In genomic region chr5:1409386-1410110, GRCh38 we compare ENCODE assay signal across 9 cellular contexts. TPM values are rescaled to one million over a fixed set of nuclear protein-coding genes. Genes with fewer than 3 reads are reported as not detected.
DNase-seq lines count a peak whose midpoint lies in the region; ATAC-seq and TF ChIP-seq lines count a peak whose summit lies in the region.
"Had no signal": no experiment of that assay in that cellular context is flagged by ENCODE, and none has a peak within 500 bp of the region (broad histone marks: within the 10 kb centered on the region; RNA-seq: fewer than 3 reads in every experiment).

No MANE protein-coding gene starts in this region.

- in situ Hi-C loops in astrocyte of the spinal cord (cut with HindIII; ENCODE audit: low sequenced_read_pairs) (no loop called here), KBM-7 (cut with MboI; ENCODE audit: low pct_unique_long_range_greater_than_20kb, low sequenced_read_pairs) (no loop called here)

- POLR2A ChIA-PET in GM10248 (lab: Yijun Ruan, JAX): no interaction called here

- no peaks in the 10 kb centered on the region for H3K4me1 ChIP-seq in mucosa of descending colon (ENCODE audit: low read depth)

- ATAC-seq in mucosa of descending colon: no peak
- ATAC-seq in HG02852 (IDR thresholded peaks at IDR 0.05; ENCODE audit: unreplicated experiment): no peak

- DNase-seq in GM10248 (ENCODE audit: extremely low spot score) (peak; percentile 58), LHCN-M2 (ENCODE audit: low read depth) (peak; percentile 5), astrocyte of the spinal cord (ENCODE audit: low read depth, low spot score) (peak; percentile 2), mucosa of descending colon (peak in 2 of 3 donors; percentile 25 to 48), NCI-H748 treated with DMSO at 0.1 percent for 48 hours (lab: John Stamatoyannopoulos, UW) (no peak), KBM-7 (no peak)
- DNase-seq: effector memory CD4-positive, alpha-beta T cell had no signal

- H3K9me3 ChIP-seq in mucosa of descending colon: no peaks in the 10 kb centered on the region
- H3K9me3 ChIP-seq: ovary had no signal

- H3K4me3 ChIP-seq in astrocyte of the spinal cord (ENCODE audit: low read depth, low read length) (no peak overlapping the region), mucosa of descending colon (no peak overlapping the region)
- H3K4me3 ChIP-seq: ovary had no signal

- CTCF ChIA-PET in GM10248 (lab: Yijun Ruan, JAX): no interaction called here

- H3K36me3 ChIP-seq in mucosa of descending colon (ENCODE audit: low read depth): no peaks in the 10 kb centered on the region
- H3K36me3 ChIP-seq: ovary had no signal

- intact Hi-C loops in mucosa of descending colon (cut with DNase I, micrococcal nuclease): no loop called here

- TF ChIP-seq CTCF in GM10248 (IDR thresholded peaks at IDR 0.05; ENCODE audit: control extremely low read depth, extremely low read depth, low read depth, missing control alignments): no peak
- TF ChIP-seq CTCF in astrocyte of the spinal cord (IDR thresholded peaks at IDR 0.05; ENCODE audit: low read depth, low read length): no peak
- TF ChIP-seq CTCF in mucosa of descending colon (IDR thresholded peaks at IDR 0.05): no peak

RNA-seq across cellular contexts. Expression of gene SLC6A3, which starts 35.7 kb away (rescaled TPM):
- total RNA-seq in LHCN-M2 (2014; rRNA removed) (not detected in 2 replicates), mucosa of descending colon (not detected)
- not detected for polyA plus RNA-seq in LHCN-M2 (2012)

Comparison
In these comparisons a context has a peak if more than half of its experiments do, and no peak if none do; other contexts are left out.
1. DNase-seq: peak in GM10248 (single experiment), LHCN-M2 (single experiment), astrocyte of the spinal cord (single experiment) and mucosa of descending colon (2 of 3); none in NCI-H748 treated with DMSO at 0.1 percent for 48 hours (single experiment) and KBM-7 (single experiment).